3 cellular contexts compared by ENCODE assay signal in genomic region chr2:10935953-10936942, GRCh38.
A peak's percentile ranks its signal among the peaks of the same experiment; 100 is the strongest.
TF ChIP-seq lines count a peak whose summit lies in the region.

No MANE protein-coding gene starts in this region.

TF ChIP-seq in A549, 52 proteins besides CTCF, POLR2A, EP300 and RAD21 (continued from another document and continues in another):
- TF ChIP-seq MAZ (IDR thresholded peaks at IDR 0.05; ENCODE audit: borderline replicate concordance, low read depth, low read length), result no peak
- TF ChIP-seq RNF2 (IDR thresholded peaks at IDR 0.05; ENCODE audit: borderline replicate concordance, low read depth), result no peak
- no peak for TF ChIP-seq NR3C1 (IDR thresholded peaks at IDR 0.05)
- no peak for TF ChIP-seq SREBF2 (IDR thresholded peaks at IDR 0.05)
- no peak for TF ChIP-seq ESRRA (IDR thresholded peaks at IDR 0.05; ENCODE audit: borderline replicate concordance, low read length)
- 0 out of 2 replicates have a peak, but pooled peaks have one; percentile 61 for TF ChIP-seq E2F6 (IDR thresholded peaks at IDR 0.05; ENCODE audit: borderline replicate concordance, low read depth)
- TF ChIP-seq ZFP36 (IDR thresholded peaks at IDR 0.05; ENCODE audit: borderline replicate concordance, partially characterized antibody), result peak; percentile 93
- no peak for TF ChIP-seq CBX8 (IDR thresholded peaks at IDR 0.05)
- TF ChIP-seq RFX5 (IDR thresholded peaks at IDR 0.05), result no peak
- TF ChIP-seq HOXB5 (CRISPR knock-in tag; IDR thresholded peaks at IDR 0.05), result no peak
- TF ChIP-seq HMGXB4 (CRISPR knock-in tag; IDR thresholded peaks at IDR 0.05; ENCODE audit: borderline replicate concordance), result no peak
- peak; percentile 93 for TF ChIP-seq GATA3 (IDR thresholded peaks at IDR 0.05; ENCODE audit: borderline replicate concordance)
- TF ChIP-seq EHF (CRISPR knock-in tag; IDR thresholded peaks at IDR 0.05), result no peak
- peak; percentile 92; the same call in 1 of the 2 replicates for TF ChIP-seq CHD4 (IDR thresholded peaks at IDR 0.05; ENCODE audit: borderline replicate concordance)
- no peak for TF ChIP-seq POLR2AphosphoS2 (conservative IDR thresholded peaks at IDR 0.05; ENCODE audit: low read length)
- TF ChIP-seq FOSL2 (IDR thresholded peaks at IDR 0.05), result peak; percentile 100
- TF ChIP-seq FOSL2 (CRISPR knock-in tag; IDR thresholded peaks at IDR 0.05), result peak; percentile 100
- TF ChIP-seq CBX2 (IDR thresholded peaks at IDR 0.05; ENCODE audit: borderline replicate concordance, low read depth), result no peak
- peak; percentile 97 for TF ChIP-seq BCL3 (IDR thresholded peaks at IDR 0.05)
- TF ChIP-seq HOXA7 (CRISPR knock-in tag; IDR thresholded peaks at IDR 0.05), result no peak
- no peak for TF ChIP-seq EHMT2 (IDR thresholded peaks at IDR 0.05; ENCODE audit: low read depth)
- TF ChIP-seq USF2 (IDR thresholded peaks at IDR 0.05), result no peak
- peak; percentile 76 for TF ChIP-seq NFE2L2 (conservative IDR thresholded peaks at IDR 0.05; ENCODE audit: low read length)

TF ChIP-seq in HCT116, 20 proteins besides CTCF, POLR2A, EP300 and RAD21 (continued from another document):
- TF ChIP-seq ATF3 (IDR thresholded peaks at IDR 0.05) (no peak; the same call in 1 of the 2 replicates), POLR2AphosphoS5 (IDR thresholded peaks at IDR 0.05; ENCODE audit: low read depth, low read length) (peak; percentile 76), REST (IDR thresholded peaks at IDR 0.05; ENCODE audit: low read depth) (no peak), ELF1 (IDR thresholded peaks at IDR 0.05; ENCODE audit: borderline replicate concordance, low read depth) (no peak), TCF7L2 (IDR thresholded peaks at IDR 0.05; ENCODE audit: borderline replicate concordance, extremely low read depth, insufficient read depth, insufficient read length) (peak; percentile 48), SRF (IDR thresholded peaks at IDR 0.05; ENCODE audit: low read depth) (peak; percentile 92), EZH2phosphoT487 (IDR thresholded peaks at IDR 0.05; ENCODE audit: borderline replicate concordance) (no peak), ZBTB33 (IDR thresholded peaks at IDR 0.05; ENCODE audit: extremely low read depth, insufficient replicate concordance, low read length) (no peak), FOSL1 (IDR thresholded peaks at IDR 0.05; ENCODE audit: low read depth) (peak; percentile 99), EZH2 (IDR thresholded peaks at IDR 0.05) (no peak), SIN3A (IDR thresholded peaks at IDR 0.05; ENCODE audit: low read depth) (peak; percentile 83), ZNF274 (IDR thresholded peaks at IDR 0.05; ENCODE audit: low read depth, low read length) (no peak), EGR1 (IDR thresholded peaks at IDR 0.05; ENCODE audit: low read depth) (peak; percentile 97), YY1 (IDR thresholded peaks at IDR 0.05; ENCODE audit: extremely low read depth, insufficient replicate concordance, low read depth, low read length) (peak; percentile 71), JUND (IDR thresholded peaks at IDR 0.05) (peak; percentile 98), CEBPB (IDR thresholded peaks at IDR 0.05; ENCODE audit: low read depth) (peak; percentile 81)

TF ChIP-seq in SK-N-SH, 30 proteins besides CTCF, POLR2A, EP300 and RAD21 (continued from another document):
- TF ChIP-seq ZBTB33 (IDR thresholded peaks at IDR 0.05; ENCODE audit: borderline replicate concordance, low read depth), result peak; percentile 61; the same call in 1 of the 2 replicates
- TF ChIP-seq JUND (IDR thresholded peaks at IDR 0.05), result peak; percentile 92
- no peak for TF ChIP-seq FOXM1 (IDR thresholded peaks at IDR 0.05; ENCODE audit: low read depth)
- no peak for TF ChIP-seq USF1 (IDR thresholded peaks at IDR 0.05; ENCODE audit: borderline replicate concordance, low read depth)
- no peak for TF ChIP-seq RCOR1 (IDR thresholded peaks at IDR 0.05; ENCODE audit: low read length)
- peak; percentile 86 for TF ChIP-seq TCF12 (IDR thresholded peaks at IDR 0.05)
- peak; percentile 58; the same call in 1 of the 2 replicates for TF ChIP-seq MAX (IDR thresholded peaks at IDR 0.05; ENCODE audit: low read depth)
- peak; percentile 54; the same call in 1 of the 2 replicates for TF ChIP-seq REST (IDR thresholded peaks at IDR 0.05; ENCODE audit: low read depth, low read length)
- no peak for TF ChIP-seq RFX5 (IDR thresholded peaks at IDR 0.05; ENCODE audit: low read length)
- peak; percentile 99 for TF ChIP-seq FOSL2 (IDR thresholded peaks at IDR 0.05; ENCODE audit: borderline replicate concordance, low read depth)
- TF ChIP-seq RXRA (IDR thresholded peaks at IDR 0.05; ENCODE audit: borderline replicate concordance, low read depth), result peak; percentile 88; the same call in 1 of the 2 replicates
- no peak for TF ChIP-seq GATA2 (CRISPR knock-in tag; IDR thresholded peaks at IDR 0.05)
- no peak for TF ChIP-seq ELF1 (IDR thresholded peaks at IDR 0.05)
- no peak for TF ChIP-seq TAF1 (IDR thresholded peaks at IDR 0.05; ENCODE audit: borderline replicate concordance, low read depth, low read length)
- no peak; the same call in 1 of the 2 replicates for TF ChIP-seq POLR2AphosphoS5 (IDR thresholded peaks at IDR 0.05; ENCODE audit: low read depth, low read length)
- TF ChIP-seq PBX3 (IDR thresholded peaks at IDR 0.05), result peak; percentile 79; the same call in 1 of the 2 replicates
- TF ChIP-seq SIN3A (IDR thresholded peaks at IDR 0.05; ENCODE audit: borderline replicate concordance, low read depth, low read length), result no peak; the same call in 1 of the 2 replicates
- no peak for TF ChIP-seq IRF3 (IDR thresholded peaks at IDR 0.05; ENCODE audit: low read depth, low read length)
- TF ChIP-seq NFIC (IDR thresholded peaks at IDR 0.05; ENCODE audit: borderline replicate concordance), result peak; percentile 75
- peak; percentile 41; the same call in 1 of the 2 replicates for TF ChIP-seq YY1 (IDR thresholded peaks at IDR 0.05; ENCODE audit: low read depth)
- no peak for TF ChIP-seq MXI1 (IDR thresholded peaks at IDR 0.05; ENCODE audit: low read depth, low read length)
- TF ChIP-seq USF2 (IDR thresholded peaks at IDR 0.05; ENCODE audit: borderline replicate concordance, low read depth, low read length), result no peak
